ENCODE assay signal across 7 cellular contexts in the genomic region with DNA sequence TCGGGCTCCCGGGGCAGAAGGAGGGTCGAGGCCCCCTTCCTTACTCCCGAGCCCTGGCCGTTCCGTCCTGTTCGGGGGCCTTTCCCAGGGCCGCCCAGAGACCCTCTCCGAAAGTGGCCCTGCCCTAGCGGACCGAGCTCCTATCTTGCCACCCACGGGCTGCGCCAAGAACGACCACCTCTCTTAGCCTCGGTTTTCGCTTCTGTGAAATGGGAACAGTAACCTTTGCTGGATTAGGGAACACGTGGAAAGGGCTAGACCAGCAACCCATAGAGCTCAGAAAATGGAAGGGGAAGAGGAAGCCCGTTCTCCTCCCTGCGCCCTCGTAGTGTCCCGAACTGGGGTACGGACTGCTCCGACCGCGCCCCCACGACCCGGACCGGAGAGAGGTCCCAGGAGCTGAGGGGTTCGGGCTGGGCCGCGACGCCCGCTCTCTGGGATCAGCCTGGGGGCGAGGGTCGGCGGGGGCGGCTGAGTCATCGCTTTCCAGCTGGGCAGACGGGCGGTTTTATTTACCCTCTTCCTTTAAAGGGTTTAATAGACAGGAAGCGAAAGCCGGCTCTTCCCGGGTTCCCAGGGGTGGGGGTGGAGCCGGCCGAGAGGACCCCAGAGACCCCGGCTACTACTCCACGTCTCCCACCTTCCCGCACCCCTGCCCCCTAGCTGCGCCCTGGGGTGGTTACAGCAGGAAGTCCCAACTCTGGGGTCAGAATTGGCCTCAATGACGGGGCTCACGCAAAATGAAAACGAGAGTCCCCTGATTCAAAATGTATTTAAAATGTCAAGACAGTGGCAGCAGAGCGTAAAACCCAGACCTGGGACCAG. TPM values are rescaled to one million over a fixed set of nuclear protein-coding genes. Genes with fewer than 3 reads are reported as not detected.
DNase-seq lines count a peak whose midpoint lies in the region; ATAC-seq, FAIRE-seq and TF ChIP-seq lines count a peak whose summit lies in the region.

No MANE protein-coding gene starts in this region.

- H3K9me3 ChIP-seq in mammary epithelial cell (replicated peaks; ENCODE audit: insufficient read depth, low read length) (no peaks in the 10 kb centered on the region), HepG2 (ENCODE audit: low read length) (no peaks in the 10 kb centered on the region), stomach (no peaks in the 10 kb centered on the region)

- H3K27ac ChIP-seq in mammary epithelial cell (ENCODE audit: insufficient read depth, low read depth, low read length) (peak overlapping the region; percentile 91), HepG2 (ENCODE audit: extremely low read length, insufficient read depth, low read length) (no peak overlapping the region), stomach (peak overlapping the region; percentile 84 to 89 (median 87))

- TF ChIP-seq RAD21 in HepG2 (CRISPR knock-in tag; IDR thresholded peaks at IDR 0.05) = no peak

- POLR2A ChIA-PET in HepG2 (lab: Yijun Ruan, JAX) = interaction anchor here (1.1 to 2.3 kb wide), 3 partner anchors 27 to 62 kb away, joined by 4 to 18 read pairs (median 5); partner anchors contain the start of gene NAP1L4

- no peaks in the 10 kb centered on the region for H4K20me1 ChIP-seq in mammary epithelial cell (ENCODE audit: insufficient read depth, low read length)
- H4K20me1 ChIP-seq in HepG2 (ENCODE audit: insufficient read depth, low read length) = no peaks in the 10 kb centered on the region

- 2% methylated on average over 40 of the region's 53 CpGs for WGBS in mammary epithelial cell (ENCODE audit: low coverage, missing lambda C conversion rate)
- WGBS in HepG2 (ENCODE audit: low lambda C conversion rate) = 20% methylated on average over 44 of the region's 53 CpGs
- WGBS in stomach, 5 donors = 1 to 5% (median 2%) methylated on average over 28 to 53 of the region's 53 CpGs

- TF ChIP-seq CTCF in GM10266 (IDR thresholded peaks at IDR 0.05; ENCODE audit: control insufficient read depth, insufficient read depth, low read depth, missing control alignments) = peak; percentile 52
- no peak for TF ChIP-seq CTCF in mammary epithelial cell (conservative IDR thresholded peaks at IDR 0.05 in 1 of 2, IDR thresholded peaks at IDR 0.05 in 1 of 2; ENCODE audit: extremely low read depth in 1 of 2, insufficient read depth in 1 of 2, low read depth in 1 of 2, low read length in 2 of 2)
- TF ChIP-seq CTCF in HepG2 (CRISPR knock-in tag; IDR thresholded peaks at IDR 0.05) = no peak
- TF ChIP-seq CTCF in stomach (IDR thresholded peaks at IDR 0.05) = no peak

- ATAC-seq in HG02642 (IDR thresholded peaks at IDR 0.05; ENCODE audit: poor library complexity, unreplicated experiment) (peak; percentile 29), HepG2 (peak; percentile 13)

- peaks cover 30% of the 10 kb centered on the region for H3K79me2 ChIP-seq in mammary epithelial cell (ENCODE audit: insufficient read depth, low read length)
- H3K79me2 ChIP-seq in HepG2 (ENCODE audit: insufficient read depth, low read length) = no peaks in the 10 kb centered on the region

- H3K27me3 ChIP-seq in mammary epithelial cell (ENCODE audit: insufficient read depth, low read length) (no peaks in the 10 kb centered on the region), HepG2 (ENCODE audit: control insufficient read depth in 1 of 2, insufficient read depth in 2 of 2, low read length in 2 of 2) (peaks cover 7 to 32% of the 10 kb centered on the region in 2 experiments), stomach (peaks cover 0 to 53% (median 12%) of the 10 kb centered on the region in 3 donors)

- FAIRE-seq in HepG2 (lab: Jason Lieb, UNC) = no peak

- peak overlapping the region; percentile 92 for H3K4me2 ChIP-seq in mammary epithelial cell (ENCODE audit: insufficient read depth, low read depth, low read length)
- peak overlapping the region; percentile 88 for H3K4me2 ChIP-seq in HepG2 (ENCODE audit: low read depth, low read length)

- CTCF ChIA-PET in mammary epithelial cell (lab: Charles Lee; ENCODE audit: low non-redundant PET) (interaction anchor here (0.6 to 1.0 kb wide), 5 partner anchors 15 to 121 kb away, joined by 3 to 14 read pairs (median 4); no protein-coding TSS in a partner anchor), HepG2 (lab: Yijun Ruan, JAX; ENCODE audit: low intra/inter-chr PET ratio, low total read pairs) (interaction anchor here (1.3 to 1.7 kb wide), 4 partner anchors 27 to 397 kb away, joined by 3 to 15 read pairs (median 8); no protein-coding TSS in a partner anchor)

- intact Hi-C loops in mammary epithelial cell (cut with micrococcal nuclease) = loop anchor here (1.0 kb wide), 5 partner anchors 38 to 397 kb away; partner anchors contain the start of gene NAP1L4
- intact Hi-C loops in HepG2 (cut with micrococcal nuclease; ENCODE audit: unreplicated experiment) = loop anchor here (1.0 kb wide), 1 partner anchor 397 kb away; no protein-coding TSS in a partner anchor
- intact Hi-C loops in stomach (cut with DNase I; ENCODE audit: low total_unique reads) = no loop called here

- peak overlapping the region; percentile 77 for H2AFZ ChIP-seq in mammary epithelial cell (ENCODE audit: low read depth, low read length)
- no peak overlapping the region for H2AFZ ChIP-seq in HepG2 (ENCODE audit: low read length)

- TSS peak; percentile 82 for BruUV-seq in mammary epithelial cell (replicated peaks; lab: Mats Ljungman, UMichigan)
- no TSS peak for BruUV-seq in HepG2 (replicated peaks; lab: Mats Ljungman, UMichigan)

- DNase-seq in GM10266 (ENCODE audit: extremely low spot score) = peak; percentile 87
- peak; percentile 84 for DNase-seq in RKO (ENCODE audit: low spot score)
- peak; percentile 69 for DNase-seq in mammary epithelial cell
- DNase-seq in HepG2 (ENCODE audit: low spot score) = peak; percentile 53
- DNase-seq in stomach = peak; percentile 52
- DNase-seq in NCI-H526 treated with DMSO at 0.1 percent for 48 hours (lab: John Stamatoyannopoulos, UW) = no peak

- peaks cover 53% of the 10 kb centered on the region for H3K4me1 ChIP-seq in mammary epithelial cell (ENCODE audit: insufficient read depth, low read length)
- H3K4me1 ChIP-seq in HepG2 (ENCODE audit: insufficient read depth, low read length) = peaks cover 15% of the 10 kb centered on the region
- H3K4me1 ChIP-seq in stomach = peaks cover 41 to 63% (median 48%) of the 10 kb centered on the region in 4 donors

- TF ChIP-seq POLR2A in HepG2 (IDR thresholded peaks at IDR 0.05; ENCODE audit: insufficient read depth in 1 of 2, low read depth in 2 of 2, low read length in 2 of 2) (no peak), stomach (IDR thresholded peaks at IDR 0.05) (no peak)

- TF ChIP-seq EP300 in HepG2 (IDR thresholded peaks at IDR 0.05; ENCODE audit: low read depth in 2 of 2, low read length in 2 of 2) (no peak), HepG2 (CRISPR knock-in tag; IDR thresholded peaks at IDR 0.05; ENCODE audit: borderline replicate concordance) (no peak), stomach (IDR thresholded peaks at IDR 0.05) (no peak)

- H3K4me3 ChIP-seq in mammary epithelial cell (replicated peaks in 1 of 3; ENCODE audit: insufficient read depth in 1 of 3, low read depth in 2 of 3, low read length in 3 of 3) (peak overlapping the region; percentile 59 to 95 (median 70)), HepG2 (replicated peaks in 1 of 3; ENCODE audit: insufficient read depth in 1 of 3, low read depth in 2 of 3, low read length in 3 of 3) (peak overlapping the region; percentile 49 to 70 (median 62)), stomach (peak overlapping the region; percentile 52 to 71 (median 60))

- peaks cover 6% of the 10 kb centered on the region for H3K36me3 ChIP-seq in mammary epithelial cell (ENCODE audit: insufficient read depth, low read length)
- no peaks in the 10 kb centered on the region for H3K36me3 ChIP-seq in HepG2 (replicated peaks in 1 of 2; ENCODE audit: control insufficient read depth in 1 of 2, insufficient read depth in 2 of 2, low read length in 2 of 2)
- H3K36me3 ChIP-seq in stomach = no peaks in the 10 kb centered on the region

- in situ Hi-C loops in mammary epithelial cell (cut with MboI; ENCODE audit: low sequenced_read_pairs in 2 of 2) = no loop called here
- in situ Hi-C loops in HepG2 (cut with HindIII; ENCODE audit: extremely low pct_ligation_motif_present, low pct_unique_long_range_greater_than_20kb) = no loop called here

- H3K9ac ChIP-seq in mammary epithelial cell (ENCODE audit: insufficient read depth, low read length) (peak overlapping the region; percentile 87), HepG2 (ENCODE audit: insufficient read depth, low read depth, low read length) (peak overlapping the region; percentile 47)

- dilution Hi-C loops in mammary epithelial cell (cut with HindIII; ENCODE audit: low sequenced_read_pairs) = no loop called here

RNA-seq across cellular contexts. Expression of gene PHLDA2, which starts 0.9 kb away (rescaled TPM):
- total RNA-seq in mammary epithelial cell = 100 to 1,000 TPM in 1 of 2 donors, 1 to 10 TPM in 1; 9.5 to 164 TPM
- 81.0 TPM for polyA plus RNA-seq in mammary epithelial cell
- 23.0 TPM for polyA minus RNA-seq in mammary epithelial cell
- total RNA-seq in HepG2 (2016; rRNA removed; fragmentation: Illumina TruSeq; extraction: Trizol) = 0.36 and 0.55 TPM in 2 replicates
- total RNA-seq in HepG2 (2016; cell fraction: cytosol; rRNA removed; fragmentation: Illumina TruSeq; extraction: Trizol; ENCODE audit: low read depth) = 0.40 TPM in 1 of 2 replicates, not detected in the other
- 0.27 and 0.56 TPM in 2 replicates for total RNA-seq in HepG2 (2016; cell fraction: insoluble cytoplasmic fraction; rRNA removed; fragmentation: Illumina TruSeq; extraction: Trizol)
- total RNA-seq in HepG2 (2016; cell fraction: membrane; rRNA removed; fragmentation: Illumina TruSeq; extraction: Trizol) = 0.31 and 0.65 TPM in 2 replicates
- not detected in 2 replicates for total RNA-seq in HepG2 (2016; cell fraction: nucleus; rRNA removed; fragmentation: Illumina TruSeq; extraction: Trizol)
- 0.78 and 1.5 TPM in 2 replicates for polyA plus RNA-seq in HepG2 (2011; rRNA removed)
- 2.2 and 3.8 TPM in 2 replicates for polyA plus RNA-seq in HepG2 (2011; cell fraction: cytosol; rRNA removed)
- polyA plus RNA-seq in HepG2 (2011; cell fraction: nucleus; rRNA removed) = 3.7 and 3.9 TPM in 2 replicates
- polyA plus RNA-seq in HepG2 (2012) = 1.5 and 2.9 TPM in 2 replicates
- polyA plus RNA-seq in HepG2 (2016; cell fraction: cytosol; fragmentation: Illumina TruSeq; extraction: Trizol; ENCODE audit: low read depth) = 1.1 and 1.5 TPM in 2 replicates
- polyA plus RNA-seq in HepG2 (2016; cell fraction: insoluble cytoplasmic fraction; fragmentation: Illumina TruSeq; extraction: Trizol; ENCODE audit: low read depth) = 2.2 and 2.4 TPM in 2 replicates
- polyA plus RNA-seq in HepG2 (2016; cell fraction: membrane; fragmentation: Illumina TruSeq; extraction: Trizol; ENCODE audit: low read depth) = 1.2 and 1.5 TPM in 2 replicates
- polyA plus RNA-seq in HepG2 (2016; cell fraction: nucleus; fragmentation: Illumina TruSeq; extraction: Trizol; ENCODE audit: insufficient read depth, low read depth) = 2.0 and 2.5 TPM in 2 replicates
- 1.2 and 12.9 TPM in 2 replicates for polyA minus RNA-seq in HepG2 (2011; rRNA and poly(A)+ RNA removed; ENCODE audit: low replicate concordance)
- polyA minus RNA-seq in HepG2 (2011; cell fraction: cytosol; rRNA and poly(A)+ RNA removed) = 0.88 and 1.4 TPM in 2 replicates
- polyA minus RNA-seq in HepG2 (2011; cell fraction: nucleus; rRNA and poly(A)+ RNA removed) = 0.64 and 0.87 TPM in 2 replicates
- total RNA-seq in stomach = 10 to 100 TPM in 1 of 5 donors, 1 to 10 TPM in 1, not detected in 3; 3.1 to 34.2 TPM
- 10 to 100 TPM; 19.7 to 32.7 (median 25.5) TPM for polyA plus RNA-seq in stomach

RNA-seq across cellular contexts. Expression of gene CDKN1C, which starts 44.5 kb away (rescaled TPM):
- total RNA-seq in mammary epithelial cell = under 1 TPM; 0.38 to 0.50 TPM
- 0.08 TPM for polyA plus RNA-seq in mammary epithelial cell
- not detected for polyA minus RNA-seq in mammary epithelial cell
- not detected in 2 replicates for total RNA-seq in HepG2 (2016; rRNA removed; fragmentation: Illumina TruSeq; extraction: Trizol)
- total RNA-seq in HepG2 (2016; cell fraction: cytosol; rRNA removed; fragmentation: Illumina TruSeq; extraction: Trizol; ENCODE audit: low read depth) = not detected in 2 replicates
- total RNA-seq in HepG2 (2016; cell fraction: insoluble cytoplasmic fraction; rRNA removed; fragmentation: Illumina TruSeq; extraction: Trizol) = not detected in 2 replicates
- not detected in 2 replicates for total RNA-seq in HepG2 (2016; cell fraction: membrane; rRNA removed; fragmentation: Illumina TruSeq; extraction: Trizol)
- total RNA-seq in HepG2 (2016; cell fraction: nucleus; rRNA removed; fragmentation: Illumina TruSeq; extraction: Trizol) = not detected in 2 replicates
- not detected in 2 replicates for polyA plus RNA-seq in HepG2 (2011; rRNA removed)
- polyA plus RNA-seq in HepG2 (2011; cell fraction: cytosol; rRNA removed) = not detected in 2 replicates
- polyA plus RNA-seq in HepG2 (2011; cell fraction: nucleus; rRNA removed) = 0.10 and 0.23 TPM in 2 replicates
- polyA plus RNA-seq in HepG2 (2012) = not detected in 2 replicates
- not detected in 2 replicates for polyA plus RNA-seq in HepG2 (2016; cell fraction: cytosol; fragmentation: Illumina TruSeq; extraction: Trizol; ENCODE audit: low read depth)
- not detected in 2 replicates for polyA plus RNA-seq in HepG2 (2016; cell fraction: insoluble cytoplasmic fraction; fragmentation: Illumina TruSeq; extraction: Trizol; ENCODE audit: low read depth)
- not detected in 2 replicates for polyA plus RNA-seq in HepG2 (2016; cell fraction: membrane; fragmentation: Illumina TruSeq; extraction: Trizol; ENCODE audit: low read depth)
- not detected in 2 replicates for polyA plus RNA-seq in HepG2 (2016; cell fraction: nucleus; fragmentation: Illumina TruSeq; extraction: Trizol; ENCODE audit: insufficient read depth, low read depth)
- polyA minus RNA-seq in HepG2 (2011; rRNA and poly(A)+ RNA removed; ENCODE audit: low replicate concordance) = 17.4 TPM in 1 of 2 replicates, not detected in the other
- 0.30 and 0.70 TPM in 2 replicates for polyA minus RNA-seq in HepG2 (2011; cell fraction: cytosol; rRNA and poly(A)+ RNA removed)
- polyA minus RNA-seq in HepG2 (2011; cell fraction: nucleus; rRNA and poly(A)+ RNA removed) = 0.52 TPM in 1 of 2 replicates, not detected in the other
- 10 to 100 TPM; 10.5 to 99.1 (median 14.2) TPM for total RNA-seq in stomach
- polyA plus RNA-seq in stomach = 10 to 100 TPM; 41.7 to 51.0 (median 42.9) TPM

Comparison
In these comparisons a context has a peak if more than half of its experiments do, and no peak if none do; other contexts are left out.
1. RNA of gene CDKN1C, which starts 44.5 kb away (total RNA-seq): 10.5 to 99.1 TPM in stomach; 0.38 to 0.50 TPM in mammary epithelial cell and not detected in HepG2; every median in the first group is over 4 times any median in the second.
2. Peak in every context shown above with its lines, with median percentiles within 50 percentile points of each other: H3K4me3 ChIP-seq.